Comparison of ENCODE assay signal across 13 cellular contexts in genomic region chr12:106585862-106586534, GRCh38. TPM values are rescaled to one million over a fixed set of nuclear protein-coding genes. Genes with fewer than 3 reads are reported as not detected.
DNase-seq lines count a peak whose midpoint lies in the region; TF ChIP-seq lines count a peak whose summit lies in the region.
"Had no signal": no experiment of that assay in that cellular context is flagged by ENCODE, and none has a peak within 500 bp of the region (broad histone marks: within the 10 kb centered on the region; RNA-seq: fewer than 3 reads in every experiment).

No MANE protein-coding gene starts in this region.

- peak overlapping the region; percentile 49 for H2AFZ ChIP-seq in hepatocyte
- H2AFZ ChIP-seq: PC-9 had no signal

- no peak overlapping the region for H3K4me3 ChIP-seq in hepatocyte
- H3K4me3 ChIP-seq: PC-9 had no signal

- H4K20me1 ChIP-seq in hepatocyte (ENCODE audit: insufficient read depth, poor library complexity, severe bottlenecking), result no peaks in the 10 kb centered on the region

- peak; percentile 20 for DNase-seq in activated T-cell treated with anti-CD3 and anti-CD28 coated beads for 48 hours (ENCODE audit: low read depth)
- no peak for DNase-seq in activated T-cell treated with anti-CD3 and anti-CD28 coated beads for 4 hours
- peak; percentile 49 for DNase-seq in NCI-H2171 treated with DMSO at 0.1 percent for 48 hours (lab: John Stamatoyannopoulos, UW)
- peak; percentile 27 for DNase-seq in hepatocyte (ENCODE audit: low spot score)
- peak; percentile 31 for DNase-seq in stimulated activated CD8-positive, alpha-beta memory T cell treated with anti-CD3 and anti-CD28 coated beads, Interleukin-4, amount 100 ng/mL, for 48 hours
- DNase-seq in DMS114 treated with DMSO at 0.1 percent for 48 hours (lab: John Stamatoyannopoulos, UW; ENCODE audit: unreplicated experiment), result no peak
- no peak for DNase-seq in NOMO-1 (lab: John Stamatoyannopoulos, UW; ENCODE audit: unreplicated experiment in 2 of 2)
- no peak for DNase-seq in kidney glomerular epithelial cell (lab: John Stamatoyannopoulos, UW)
- DNase-seq: activated naive CD4-positive, alpha-beta T cell treated with anti-CD3 and anti-CD28 coated beads, Interleukin-2, amount 10 ng/mL, durations not matched to agents 7 days and 5 days; Kasumi-1; PC-9 had no signal

- H3K79me2 ChIP-seq in hepatocyte, result no peaks in the 10 kb centered on the region

- H3K9me2 ChIP-seq in hepatocyte (replicated peaks; ENCODE audit: insufficient read depth), result no peaks in the 10 kb centered on the region

- peaks cover 99% of the 10 kb centered on the region for H3K27me3 ChIP-seq in hepatocyte

- peaks cover 31% of the 10 kb centered on the region for H3K4me1 ChIP-seq in hepatocyte (ENCODE audit: insufficient read depth)

- peak overlapping the region; percentile 79 for H3K4me2 ChIP-seq in hepatocyte
- H3K4me2 ChIP-seq: PC-9 had no signal

- 1% methylated on average over 63 of the region's 65 CpGs for WGBS in hepatocyte (ENCODE audit: low lambda C conversion rate, missing lambda C conversion rate)

- no peaks in the 10 kb centered on the region for H3K36me3 ChIP-seq in hepatocyte (replicated peaks; ENCODE audit: insufficient read depth, low read depth)

- no peak overlapping the region for H3K27ac ChIP-seq in hepatocyte
- H3K27ac ChIP-seq: PC-9 had no signal

- H3K9me3 ChIP-seq in hepatocyte (ENCODE audit: low read depth), result no peaks in the 10 kb centered on the region

- TF ChIP-seq CTCF in hepatocyte (IDR thresholded peaks at IDR 0.05; ENCODE audit: poor library complexity), result no peak

RNA-seq across cellular contexts. Expression of gene RFX4, which starts 3.2 kb away (rescaled TPM):
- not detected in 2 replicates for total RNA-seq in hepatocyte
- polyA plus RNA-seq in hepatocyte, result not detected in 2 replicates
- total RNA-seq: kidney epithelial cell, PC-9 had no signal
- polyA plus RNA-seq: CD14-positive monocyte had no signal

Comparison
In these comparisons a context has a peak if more than half of its experiments do, and no peak if none do; other contexts are left out.
1. DNase-seq: peak in activated T-cell treated with anti-CD3 and anti-CD28 coated beads for 48 hours (single experiment), NCI-H2171 treated with DMSO at 0.1 percent for 48 hours (single experiment), hepatocyte (single experiment) and stimulated activated CD8-positive, alpha-beta memory T cell treated with anti-CD3 and anti-CD28 coated beads, Interleukin-4, amount 100 ng/mL, for 48 hours (single experiment); none in activated T-cell treated with anti-CD3 and anti-CD28 coated beads for 4 hours (single experiment), DMS114 treated with DMSO at 0.1 percent for 48 hours (single experiment), NOMO-1 (0 of 2) and kidney glomerular epithelial cell (single experiment).